ENCODE assay signal across 9 cellular contexts in genomic region chr3:172082269-172082668, GRCh38. TPM values are rescaled to one million over a fixed set of nuclear protein-coding genes. Genes with fewer than 3 reads are reported as not detected.
DNase-seq lines count a peak whose midpoint lies in the region; TF ChIP-seq lines count a peak whose summit lies in the region.
"Had no signal": no experiment of that assay in that cellular context is flagged by ENCODE, and none has a peak within 500 bp of the region (broad histone marks: within the 10 kb centered on the region; RNA-seq: fewer than 3 reads in every experiment).

No MANE protein-coding gene starts in this region.

- H3K27me3 ChIP-seq in Peyer's patch, result no peaks in the 10 kb centered on the region
- no peaks in the 10 kb centered on the region for H3K27me3 ChIP-seq in mucosa of rectum (ENCODE audit: control insufficient read depth in 2 of 2, insufficient read depth in 2 of 2, low read length in 2 of 2)
- H3K27me3 ChIP-seq in uterus, result no peaks in the 10 kb centered on the region

- H3K4me1 ChIP-seq in Peyer's patch, result peaks cover 0 to 9% (median 0%) of the 10 kb centered on the region in 4 donors
- H3K4me1 ChIP-seq in mucosa of rectum (ENCODE audit: control insufficient read depth in 2 of 2, insufficient read depth in 2 of 2, low read length in 2 of 2), result peaks cover 12 to 22% of the 10 kb centered on the region in 2 donors
- H3K4me1 ChIP-seq in uterus, result peaks cover 0 to 5% of the 10 kb centered on the region in 2 donors

- no peaks in the 10 kb centered on the region for H3K9me3 ChIP-seq in Peyer's patch
- no peaks in the 10 kb centered on the region for H3K9me3 ChIP-seq in mucosa of rectum (ENCODE audit: control insufficient read depth in 2 of 2, low read length in 2 of 2)
- H3K9me3 ChIP-seq in uterus, result no peaks in the 10 kb centered on the region

- no peak for TF ChIP-seq POLR2A in Peyer's patch (IDR thresholded peaks at IDR 0.05)
- TF ChIP-seq POLR2A in uterus (IDR thresholded peaks at IDR 0.05), result peak in 1 of 2 donors; percentile 14

- H3K4me3 ChIP-seq in Peyer's patch (no peak overlapping the region), fibroblast of mammary gland (ENCODE audit: control insufficient read depth, low read depth, low read length) (no peak overlapping the region), mucosa of rectum (ENCODE audit: low read length in 2 of 2) (no peak overlapping the region), uterus (no peak overlapping the region)

- H3K27ac ChIP-seq in Peyer's patch, result peak overlapping the region in 3 of 4 donors; percentile 25 to 41 (median 31)
- peak overlapping the region; percentile 50 to 77 for H3K27ac ChIP-seq in mucosa of rectum (ENCODE audit: low read depth in 2 of 2, low read length in 2 of 2)
- H3K27ac ChIP-seq in uterus, result peak overlapping the region; percentile 71 to 79

- TF ChIP-seq CTCF in Peyer's patch (IDR thresholded peaks at IDR 0.05), result no peak
- no peak for TF ChIP-seq CTCF in fibroblast of mammary gland (conservative IDR thresholded peaks at IDR 0.05; ENCODE audit: control insufficient read depth, insufficient read depth, low read depth, low read length)
- TF ChIP-seq CTCF in uterus (IDR thresholded peaks at IDR 0.05), result no peak

- intact Hi-C loops in uterus (cut with DNase I; ENCODE audit: low total_unique reads), result no loop called here

- DNase-seq in Peyer's patch (peak in 1 of 3 donors; percentile 51), fibroblast of mammary gland (ENCODE audit: low read depth) (peak; percentile 99), uterus (peak; percentile 49 to 74), ecto neural progenitor cell (ENCODE audit: low spot score) (no peak), T-helper 9 cell (no peak), inferior parietal cortex (ENCODE audit: extremely low spot score) (no peak)
- DNase-seq: activated CD4-positive, alpha-beta T cell treated with anti-CD3 and anti-CD28 coated beads, Interleukin-2, amount 50 U/mL, for 48 hours; NCI-H1105 treated with DMSO at 0.1 percent for 48 hours had no signal

- H3K36me3 ChIP-seq in Peyer's patch, result no peaks in the 10 kb centered on the region
- H3K36me3 ChIP-seq in mucosa of rectum (ENCODE audit: control insufficient read depth in 2 of 2, insufficient read depth in 2 of 2, low read length in 2 of 2), result peaks cover 0 to 5% of the 10 kb centered on the region in 2 donors
- no peaks in the 10 kb centered on the region for H3K36me3 ChIP-seq in uterus

- no peak overlapping the region for H3K9ac ChIP-seq in mucosa of rectum (ENCODE audit: low read depth in 1 of 2, low read length in 2 of 2)

RNA-seq across cellular contexts. Expression of gene FNDC3B, which starts 42.9 kb away (rescaled TPM):
- total RNA-seq in Peyer's patch, result 10 to 100 TPM; 28.7 to 74.3 (median 54.6) TPM
- 100 to 1,000 TPM in 3 of 4 donors, 10 to 100 TPM in 1; 49.7 to 188 (median 165) TPM for total RNA-seq in uterus

Comparison
In these comparisons a context has a peak if more than half of its experiments do, and no peak if none do; other contexts are left out.
1. DNase-seq: peak in fibroblast of mammary gland (single experiment) and uterus (2 of 2); none in ecto neural progenitor cell (single experiment), T-helper 9 cell (single experiment) and inferior parietal cortex (single experiment).
2. Peak in every context shown above with its lines, with median percentiles within 50 percentile points of each other: H3K27ac ChIP-seq.